In genomic region chr5:73215891-73216610, GRCh38 we compare ENCODE assay signal across 8 cellular contexts. TPM values are rescaled to one million over a fixed set of nuclear protein-coding genes. Genes with fewer than 3 reads are reported as not detected.
DNase-seq lines count a peak whose midpoint lies in the region; ATAC-seq and TF ChIP-seq lines count a peak whose summit lies in the region.

No MANE protein-coding gene starts in this region.

- 0 to 1% methylated on average over 47 to 67 of the region's 67 CpGs for WGBS in aorta, 2 donors

- DNase-seq in BJ (ENCODE audit: low read depth) = no peak
- DNase-seq in SW 1271 (lab: John Stamatoyannopoulos, UW) = peak; percentile 78 to 90
- peak in 52 of 58 donors; percentile 13 to 77 (median 50) for DNase-seq in anterior cingulate cortex (lab: John Stamatoyannopoulos, UW)
- peak; percentile 88 for DNase-seq in hepatic stellate cell (ENCODE audit: low spot score)
- peak; percentile 84 to 95 for DNase-seq in aorta

- CTCF ChIA-PET in BJ (lab: Yijun Ruan, JAX) = interaction anchor here (0.6 to 6.4 kb wide), 71 partner anchors 8 to 977 kb away, joined by 3 to 84 read pairs (median 5); partner anchors contain the start of genes FCHO2, FOXD1 and TMEM174

- no peaks in the 10 kb centered on the region for H4K20me1 ChIP-seq in KMS-11 (ENCODE audit: insufficient read depth)

- peak overlapping the region; percentile 3; the same call in 1 of the 2 replicates for H3K4me2 ChIP-seq in KMS-11

- no peaks in the 10 kb centered on the region for H3K79me2 ChIP-seq in KMS-11 (ENCODE audit: insufficient read depth, low read depth)

- peak overlapping the region; percentile 16; the same call in 1 of the 2 replicates for H2AFZ ChIP-seq in KMS-11 (ENCODE audit: low read depth)

- intact Hi-C loops in aorta (cut with DNase I) = loop anchor here (2.0 to 5.0 kb wide), 3 partner anchors 81 to 236 kb away; no protein-coding TSS in a partner anchor

- peak overlapping the region; percentile 45 for H3K4me3 ChIP-seq in BJ (ENCODE audit: low read depth, low read length)
- H3K4me3 ChIP-seq in KMS-11 (IDR thresholded peaks at IDR 0.05; ENCODE audit: insufficient read depth, low read depth, low read length) = no peak overlapping the region
- peak overlapping the region; percentile 59 for H3K4me3 ChIP-seq in rectal smooth muscle tissue (ENCODE audit: low read length)
- H3K4me3 ChIP-seq in aorta (ENCODE audit: low read length in 2 of 2) = peak overlapping the region in 1 of 2 donors; percentile 4

- H3K9me3 ChIP-seq in aorta (ENCODE audit: control insufficient read depth, low read length) = no peaks in the 10 kb centered on the region

- no peaks in the 10 kb centered on the region for H3K27me3 ChIP-seq in BJ (ENCODE audit: control insufficient read depth, insufficient read depth, low read length)
- no peaks in the 10 kb centered on the region for H3K27me3 ChIP-seq in KMS-11 (ENCODE audit: insufficient read depth, low read depth)
- peaks cover 26% of the 10 kb centered on the region for H3K27me3 ChIP-seq in rectal smooth muscle tissue (ENCODE audit: control insufficient read depth, insufficient read depth, low read length)
- peaks cover 0 to 1% of the 10 kb centered on the region in 2 donors for H3K27me3 ChIP-seq in aorta (ENCODE audit: control insufficient read depth in 1 of 2, insufficient read depth in 2 of 2, low read length in 1 of 2)

- H3K27ac ChIP-seq in KMS-11 (no peak overlapping the region), rectal smooth muscle tissue (ENCODE audit: low read depth, low read length) (no peak overlapping the region), aorta (ENCODE audit: low read depth in 1 of 2, low read length in 2 of 2) (no peak overlapping the region)

- H3K9ac ChIP-seq in KMS-11 (no peak overlapping the region), rectal smooth muscle tissue (ENCODE audit: low read length) (no peak overlapping the region)

- H3K4me1 ChIP-seq in KMS-11 (ENCODE audit: low read depth, poor library complexity, severe bottlenecking) = peaks cover 30% of the 10 kb centered on the region
- peaks cover 4% of the 10 kb centered on the region for H3K4me1 ChIP-seq in rectal smooth muscle tissue (ENCODE audit: control insufficient read depth, insufficient read depth, low read length)
- H3K4me1 ChIP-seq in aorta (ENCODE audit: control insufficient read depth in 1 of 2, insufficient read depth in 2 of 2, low read length in 2 of 2) = no peaks in the 10 kb centered on the region

- no peaks in the 10 kb centered on the region for H3K36me3 ChIP-seq in BJ (ENCODE audit: control insufficient read depth, insufficient read depth, low read length)
- no peaks in the 10 kb centered on the region for H3K36me3 ChIP-seq in KMS-11 (ENCODE audit: insufficient read depth)
- no peaks in the 10 kb centered on the region for H3K36me3 ChIP-seq in rectal smooth muscle tissue (ENCODE audit: control insufficient read depth, insufficient read depth, low read length)
- no peaks in the 10 kb centered on the region for H3K36me3 ChIP-seq in aorta (ENCODE audit: control insufficient read depth in 1 of 2, insufficient read depth in 2 of 2, low read length in 1 of 2)

- peak; percentile 64 for ATAC-seq in GM19455 (IDR thresholded peaks at IDR 0.05; ENCODE audit: unreplicated experiment)
- ATAC-seq in aorta (ENCODE audit: low FRiP score) = peak; percentile 99

- POLR2A ChIA-PET in BJ (lab: Charles Lee) = interaction anchor here (0.5 to 0.9 kb wide), 4 partner anchors 13 to 1083 kb away, joined by 3 to 16 read pairs (median 5); no protein-coding TSS in a partner anchor

- peak; percentile 65 for TF ChIP-seq CTCF in BJ (IDR thresholded peaks at IDR 0.05; ENCODE audit: insufficient read depth, low read depth, low read length)
- peak; percentile 57; the same call in 1 of the 2 replicates for TF ChIP-seq CTCF in KMS-11 (conservative IDR thresholded peaks at IDR 0.05; ENCODE audit: low read depth, low read length)

RNA-seq across cellular contexts. Expression of gene TMEM174, which starts 43.1 kb away (rescaled TPM):
- polyA plus RNA-seq in BJ (2011; rRNA removed) (not detected in 2 replicates), aorta (not detected)
- not detected in 2 replicates for polyA minus RNA-seq in BJ (2011; rRNA and poly(A)+ RNA removed)
- total RNA-seq in aorta = not detected
